ENCODE assay signal across 9 cellular contexts in the genomic region with DNA sequence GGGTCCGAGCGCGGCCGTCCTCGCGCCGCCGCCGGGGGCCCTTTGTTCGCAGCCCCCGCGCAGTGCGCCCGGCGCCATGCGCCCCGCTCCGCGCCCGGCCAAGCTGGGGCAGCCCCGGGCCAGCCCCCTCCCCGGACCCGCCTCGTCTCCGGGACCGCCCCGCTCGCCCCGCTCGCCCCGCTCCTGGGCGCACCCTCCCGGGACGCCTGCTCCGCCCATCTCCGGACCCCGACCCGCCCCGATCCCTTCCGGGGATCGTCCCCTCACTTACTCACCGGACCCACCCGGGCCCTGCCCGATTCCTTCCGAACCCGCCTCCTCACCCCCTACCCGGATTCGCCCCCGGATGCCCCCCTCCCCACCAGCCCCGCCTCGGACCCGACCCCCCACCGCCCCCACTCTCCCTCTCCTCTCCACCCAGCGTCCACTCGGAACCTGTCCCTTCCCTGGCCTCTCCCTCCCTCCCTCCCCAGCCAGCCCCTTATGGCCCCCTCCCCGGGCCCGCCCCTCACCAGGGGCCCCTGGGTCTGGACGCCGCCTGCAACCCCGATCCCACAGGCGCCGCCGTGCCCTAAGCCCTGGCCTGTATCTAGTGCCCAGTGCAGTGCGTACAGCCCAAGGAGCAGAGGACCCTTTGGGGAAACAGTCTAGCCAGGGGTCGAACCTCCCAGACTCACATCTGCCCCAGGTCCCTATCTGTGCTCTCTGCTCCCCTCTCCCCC. TPM values are rescaled to one million over a fixed set of nuclear protein-coding genes. Genes with fewer than 3 reads are reported as not detected.
A peak's percentile ranks its signal among the peaks of the same experiment; 100 is the strongest.
DNase-seq lines count a peak whose midpoint lies in the region; ATAC-seq, FAIRE-seq and TF ChIP-seq lines count a peak whose summit lies in the region.
"Had no signal": no experiment of that assay in that cellular context is flagged by ENCODE, and none has a peak within 500 bp of the region (broad histone marks: within the 10 kb centered on the region; RNA-seq: fewer than 3 reads in every experiment).

A gene (minus strand): TSS at position 105 of the 722 bp plus-strand sequence. CDS start 168 bp downstream, outside the sequence.

- no peak within 1 kb of the TSS for H2AFZ ChIP-seq in HepG2 (ENCODE audit: low read length)

- in situ Hi-C loops in HepG2 (cut with HindIII; ENCODE audit: extremely low pct_ligation_motif_present, low pct_unique_long_range_greater_than_20kb), result no loop called here

- peaks cover 6% of the 10 kb centered on the region for H3K36me3 Mint-ChIP-seq in IgD-negative memory B cell

- TF ChIP-seq EP300 in HepG2 (IDR thresholded peaks at IDR 0.05; ENCODE audit: low read depth in 2 of 2, low read length in 2 of 2) (no peak), HepG2 (CRISPR knock-in tag; IDR thresholded peaks at IDR 0.05; ENCODE audit: borderline replicate concordance) (no peak)

- no peak for TF ChIP-seq RAD21 in HepG2 (CRISPR knock-in tag; IDR thresholded peaks at IDR 0.05)

- intact Hi-C loops in lower leg skin (cut with DNase I; ENCODE audit: low total_unique reads) (no loop called here), HepG2 (cut with micrococcal nuclease; ENCODE audit: unreplicated experiment) (no loop called here)

- no peaks in the 10 kb centered on the region for H3K36me3 ChIP-seq in subcutaneous abdominal adipose tissue (ENCODE audit: control insufficient read depth in 5 of 5, insufficient read depth in 5 of 5, low read length in 5 of 5)
- H3K36me3 ChIP-seq in HepG2 (replicated peaks in 1 of 2; ENCODE audit: control insufficient read depth in 1 of 2, insufficient read depth in 2 of 2, low read length in 2 of 2), result no peaks in the 10 kb centered on the region

- no peak within 1 kb of the TSS for H3K27ac ChIP-seq in subcutaneous abdominal adipose tissue (ENCODE audit: low read depth, low read length)
- no peak within 1 kb of the TSS for H3K27ac ChIP-seq in HepG2 (ENCODE audit: extremely low read length, insufficient read depth, low read length)

- 1 to 3% methylated on average over 15 to 24 of the region's 65 CpGs for WGBS in lower leg skin, 2 donors
- 18% methylated on average over 28 of the region's 65 CpGs for WGBS in HepG2 (ENCODE audit: low lambda C conversion rate)

- POLR2A ChIA-PET in HepG2 (lab: Yijun Ruan, JAX), result no interaction called here

- H3K27me3 Mint-ChIP-seq in IgD-negative memory B cell, result peaks cover 36% of the 10 kb centered on the region

- peaks cover 4 to 13% (median 5%) of the 10 kb centered on the region in 3 donors for H3K9me3 Mint-ChIP-seq in IgD-negative memory B cell

- peaks cover 0 to 21% (median 14%) of the 10 kb centered on the region in 5 donors for H3K9me3 ChIP-seq in subcutaneous abdominal adipose tissue (ENCODE audit: control insufficient read depth in 5 of 5, low read length in 5 of 5)
- H3K9me3 ChIP-seq in HepG2 (ENCODE audit: low read length), result no peaks in the 10 kb centered on the region

- H4K20me1 ChIP-seq in HepG2 (ENCODE audit: insufficient read depth, low read length), result no peaks in the 10 kb centered on the region

- H3K4me3 ChIP-seq in lower leg skin (ENCODE audit: low read depth, poor library complexity, severe bottlenecking) (no peak within 1 kb of the TSS), subcutaneous abdominal adipose tissue (ENCODE audit: low read depth in 1 of 5, low read length in 5 of 5) (peak within 1 kb of the TSS in 3 of 5 donors; percentile 25 to 54 (median 46)), HepG2 (replicated peaks in 1 of 3; ENCODE audit: insufficient read depth in 1 of 3, low read depth in 2 of 3, low read length in 3 of 3) (no peak within 1 kb of the TSS; a peak in 1 of 6 replicates)

- TF ChIP-seq POLR2A in lower leg skin (IDR thresholded peaks at IDR 0.05) (no peak), HepG2 (IDR thresholded peaks at IDR 0.05; ENCODE audit: insufficient read depth in 1 of 2, low read depth in 2 of 2, low read length in 2 of 2) (no peak)

- H3K4me1 ChIP-seq in subcutaneous abdominal adipose tissue (ENCODE audit: control insufficient read depth in 5 of 5, insufficient read depth in 5 of 5, low read length in 5 of 5) (peaks cover 0 to 13% (median 8%) of the 10 kb centered on the region in 5 donors), HepG2 (ENCODE audit: insufficient read depth, low read length) (no peaks in the 10 kb centered on the region)

- BruUV-seq in HepG2 (replicated peaks; lab: Mats Ljungman, UMichigan), result no TSS peak

- H3K27me3 ChIP-seq in subcutaneous abdominal adipose tissue (ENCODE audit: control insufficient read depth in 5 of 5, insufficient read depth in 4 of 5, low read length in 5 of 5) (peaks cover 15 to 33% (median 26%) of the 10 kb centered on the region in 5 donors), HepG2 (ENCODE audit: control insufficient read depth in 1 of 2, insufficient read depth in 2 of 2, low read length in 2 of 2) (peaks cover 8 to 33% of the 10 kb centered on the region in 2 experiments)

- DNase-seq in cerebellum (ENCODE audit: low spot score) (no peak), lower leg skin (ENCODE audit: low spot score in 2 of 2) (no peak), NCI-H2081 treated with DMSO at 0.1 percent for 48 hours (lab: John Stamatoyannopoulos, UW) (no peak), HepG2 (ENCODE audit: low spot score) (no peak), SKM-1 treated with dmso at 0.1 percent for 144 hours (lab: John Stamatoyannopoulos, UW; ENCODE audit: unreplicated experiment) (no peak)
- DNase-seq: NCI-H1417 treated with DMSO at 0.1 percent for 48 hours, posterior cingulate gyrus had no signal

- CTCF ChIA-PET in HepG2 (lab: Yijun Ruan, JAX; ENCODE audit: low intra/inter-chr PET ratio, low total read pairs), result no interaction called here

- H3K4me3 Mint-ChIP-seq in IgD-negative memory B cell, result peak within 1 kb of the TSS; percentile 4 to 95 (median 86)

- ATAC-seq in HepG2, result no peak; the same call in 1 of the 3 replicates

- H3K9ac ChIP-seq in subcutaneous abdominal adipose tissue (ENCODE audit: low read length in 5 of 5) (no peak within 1 kb of the TSS), HepG2 (ENCODE audit: insufficient read depth, low read depth, low read length) (no peak within 1 kb of the TSS)

- no peak within 1 kb of the TSS; the same call in 1 of the 2 replicates for H3K4me2 ChIP-seq in HepG2 (ENCODE audit: low read depth, low read length)

- no peak for TF ChIP-seq CTCF in lower leg skin (IDR thresholded peaks at IDR 0.05)
- TF ChIP-seq CTCF in HepG2 (CRISPR knock-in tag; IDR thresholded peaks at IDR 0.05), result no peak

- no peak within 1 kb of the TSS for H3K27ac Mint-ChIP-seq in IgD-negative memory B cell

- FAIRE-seq in HepG2 (lab: Jason Lieb, UNC), result no peak

- H3K79me2 ChIP-seq in HepG2 (ENCODE audit: insufficient read depth, low read length), result no peaks in the 10 kb centered on the region

- H3K4me1 Mint-ChIP-seq in IgD-negative memory B cell, result peaks cover 5 to 16% (median 9%) of the 10 kb centered on the region in 3 donors

TF ChIP-seq in HepG2, 621 proteins besides CTCF, POLR2A, EP300 and RAD21:
- TF ChIP-seq ZNF761 (CRISPR knock-in tag; conservative IDR thresholded peaks at IDR 0.05) (no peak), SP1 (IDR thresholded peaks at IDR 0.05) (no peak), SP1 (CRISPR knock-in tag; IDR thresholded peaks at IDR 0.05) (no peak), KDM1A (CRISPR knock-in tag; IDR thresholded peaks at IDR 0.05) (no peak), MAFG (CRISPR knock-in tag; IDR thresholded peaks at IDR 0.05) (no peak), MED1 (CRISPR knock-in tag; IDR thresholded peaks at IDR 0.05) (no peak), EEA1 (CRISPR knock-in tag; IDR thresholded peaks at IDR 0.05; ENCODE audit: borderline replicate concordance) (no peak), KDM2A (CRISPR knock-in tag; IDR thresholded peaks at IDR 0.05; ENCODE audit: borderline replicate concordance, low read depth) (no peak), YEATS2 (CRISPR knock-in tag; IDR thresholded peaks at IDR 0.05; ENCODE audit: borderline replicate concordance) (no peak), RXRB (CRISPR knock-in tag; IDR thresholded peaks at IDR 0.05; ENCODE audit: borderline replicate concordance) (no peak), ZNF773 (CRISPR knock-in tag; IDR thresholded peaks at IDR 0.05; ENCODE audit: borderline replicate concordance) (no peak)

RNA-seq across cellular contexts. Expression of the gene that starts here (rescaled TPM):
- 5.1 TPM for polyA plus RNA-seq in IgD-negative memory B cell
- 11.9 TPM for total RNA-seq in cerebellum
- total RNA-seq in lower leg skin, result 10 to 100 TPM in 3 of 4 donors, 1 to 10 TPM in 1; 8.1 to 14.0 (median 13.0) TPM
- 0.28 and 0.29 TPM in 2 replicates for total RNA-seq in HepG2 (2016; rRNA removed; fragmentation: Illumina TruSeq; extraction: Trizol)
- total RNA-seq in HepG2 (2016; cell fraction: cytosol; rRNA removed; fragmentation: Illumina TruSeq; extraction: Trizol; ENCODE audit: low read depth), result not detected in 2 replicates
- 0.04 and 0.21 TPM in 2 replicates for total RNA-seq in HepG2 (2016; cell fraction: insoluble cytoplasmic fraction; rRNA removed; fragmentation: Illumina TruSeq; extraction: Trizol)
- total RNA-seq in HepG2 (2016; cell fraction: membrane; rRNA removed; fragmentation: Illumina TruSeq; extraction: Trizol), result not detected in 2 replicates
- 0.34 TPM in 2 replicates for total RNA-seq in HepG2 (2016; cell fraction: nucleus; rRNA removed; fragmentation: Illumina TruSeq; extraction: Trizol)
- 0.34 and 0.91 TPM in 2 replicates for polyA plus RNA-seq in HepG2 (2011; rRNA removed)
- polyA plus RNA-seq in HepG2 (2011; cell fraction: cytosol; rRNA removed), result 0.21 and 0.35 TPM in 2 replicates
- 1.6 and 2.5 TPM in 2 replicates for polyA plus RNA-seq in HepG2 (2011; cell fraction: nucleus; rRNA removed)
- 0.12 and 0.71 TPM in 2 replicates for polyA plus RNA-seq in HepG2 (2012)
- polyA plus RNA-seq in HepG2 (2016; cell fraction: cytosol; fragmentation: Illumina TruSeq; extraction: Trizol; ENCODE audit: low read depth), result 0.09 TPM in 1 of 2 replicates, not detected in the other
- polyA plus RNA-seq in HepG2 (2016; cell fraction: insoluble cytoplasmic fraction; fragmentation: Illumina TruSeq; extraction: Trizol; ENCODE audit: low read depth), result 0.07 TPM in 1 of 2 replicates, not detected in the other
- polyA plus RNA-seq in HepG2 (2016; cell fraction: membrane; fragmentation: Illumina TruSeq; extraction: Trizol; ENCODE audit: low read depth), result 0.26 TPM in 1 of 2 replicates, not detected in the other
- 0.14 and 0.48 TPM in 2 replicates for polyA plus RNA-seq in HepG2 (2016; cell fraction: nucleus; fragmentation: Illumina TruSeq; extraction: Trizol; ENCODE audit: insufficient read depth, low read depth)
- polyA minus RNA-seq in HepG2 (2011; rRNA and poly(A)+ RNA removed; ENCODE audit: low replicate concordance), result 0.30 and 0.94 TPM in 2 replicates
- polyA minus RNA-seq in HepG2 (2011; cell fraction: cytosol; rRNA and poly(A)+ RNA removed), result not detected in 2 replicates
- polyA minus RNA-seq in HepG2 (2011; cell fraction: nucleus; rRNA and poly(A)+ RNA removed), result 0.26 and 1.4 TPM in 2 replicates

Comparison
In these comparisons a context has a peak if more than half of its experiments do, and no peak if none do; other contexts are left out.
1. H3K4me3 ChIP-seq: peak in subcutaneous abdominal adipose tissue (3 of 5); none in lower leg skin (single experiment) and HepG2 (0 of 3).